23 cellular contexts compared by ENCODE assay signal in the genomic region with DNA sequence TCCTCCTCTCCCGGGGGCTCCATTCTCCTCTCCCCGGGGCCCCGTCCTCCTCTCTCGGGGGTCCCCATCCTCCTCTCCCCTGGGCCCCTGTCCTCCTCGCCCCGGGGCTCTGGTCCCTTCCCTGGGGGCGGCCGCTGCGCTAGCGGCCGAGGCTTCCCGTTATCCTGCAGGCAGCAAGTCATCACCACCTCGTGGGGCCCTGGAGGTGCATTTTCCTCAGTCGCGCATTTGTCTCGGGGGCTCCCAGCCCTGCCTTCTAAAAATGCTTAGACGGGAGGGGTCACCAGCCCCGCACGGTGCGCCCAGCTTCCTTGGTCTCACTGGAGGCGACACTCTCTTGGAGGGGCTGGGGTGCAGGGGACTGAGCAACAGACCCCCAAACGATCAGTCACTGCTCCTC.
A peak's percentile ranks its signal among the peaks of the same experiment; 100 is the strongest.
DNase-seq lines count a peak whose midpoint lies in the region; ATAC-seq and FAIRE-seq lines count a peak whose summit lies in the region.
"Had no signal": no experiment of that assay in that cellular context is flagged by ENCODE, and none has a peak within 500 bp of the region (broad histone marks: within the 10 kb centered on the region; RNA-seq: fewer than 3 reads in every experiment).

No MANE protein-coding gene starts in this region.

- intact Hi-C loops in posterior vena cava (cut with DNase I): no loop called here

- peak; percentile 25 for DNase-seq in activated effector memory CD4-positive, alpha-beta T cell treated with anti-CD3 and anti-CD28 coated beads, Interleukin-2, amount 50 U/mL, for 16 hours
- no peak for DNase-seq in activated effector memory CD4-positive, alpha-beta T cell treated with Interleukin-2 at 50 U/mL for 16 hours
- DNase-seq in stimulated activated naive CD8-positive, alpha-beta T cell treated with anti-CD3 and anti-CD28 coated beads, Interleukin-15, amount 100 ng/mL, for 72 hours: no peak
- no peak for DNase-seq in stimulated activated naive CD8-positive, alpha-beta T cell treated with anti-CD3 and anti-CD28 coated beads, Interleukin-15, Interleukin-2, amounts not matched to agents 100 U/mL and 50 U/mL, for 24 hours
- DNase-seq in posterior vena cava (ENCODE audit: low spot score): peak; percentile 72
- DNase-seq in RCC 7860 (ENCODE audit: low spot score): no peak
- DNase-seq: 8988T; ACHN; AML-193; Caco-2; CD4-positive, CD25-positive, alpha-beta regulatory T cell; CD8-positive, alpha-beta T cell; DMS153; DND-41; GM23248; H7; HCEC 1CT had no signal

- no peaks in the 10 kb centered on the region for H3K36me3 Mint-ChIP-seq in activated T-helper 17 cell treated with anti-CD3 and anti-CD28 coated beads, Interleukin-2, amount 50 U/mL, for 72 hours (ENCODE audit: low read depth)
- H3K36me3 Mint-ChIP-seq: CD4-positive, CD25-positive, alpha-beta regulatory T cell; CD8-positive, alpha-beta T cell had no signal

- H3K4me1 Mint-ChIP-seq in stimulated activated naive CD8-positive, alpha-beta T cell treated with anti-CD3 and anti-CD28 coated beads, Interleukin-15, amount 100 ng/mL, for 72 hours: no peaks in the 10 kb centered on the region
- H3K4me1 Mint-ChIP-seq in activated T-helper 17 cell treated with anti-CD3 and anti-CD28 coated beads, Interleukin-2, amount 50 U/mL, for 72 hours: no peaks in the 10 kb centered on the region
- H3K4me1 Mint-ChIP-seq: CD4-positive, CD25-positive, alpha-beta regulatory T cell had no signal

- H3K9me3 Mint-ChIP-seq in stimulated activated naive CD8-positive, alpha-beta T cell treated with anti-CD3 and anti-CD28 coated beads, Interleukin-15, amount 100 ng/mL, for 72 hours: no peaks in the 10 kb centered on the region
- H3K9me3 Mint-ChIP-seq in activated T-helper 17 cell treated with anti-CD3 and anti-CD28 coated beads, Interleukin-2, amount 50 U/mL, for 72 hours: no peaks in the 10 kb centered on the region
- H3K9me3 Mint-ChIP-seq: CD8-positive, alpha-beta T cell had no signal

- H3K27me3 Mint-ChIP-seq in stimulated activated naive CD8-positive, alpha-beta T cell treated with anti-CD3 and anti-CD28 coated beads, Interleukin-15, amount 100 ng/mL, for 72 hours: peaks cover 33% of the 10 kb centered on the region
- peaks cover 13% of the 10 kb centered on the region for H3K27me3 Mint-ChIP-seq in activated T-helper 17 cell treated with anti-CD3 and anti-CD28 coated beads, Interleukin-2, amount 50 U/mL, for 72 hours
- H3K27me3 Mint-ChIP-seq: CD4-positive, CD25-positive, alpha-beta regulatory T cell had no signal

- ATAC-seq in stimulated activated naive CD8-positive, alpha-beta T cell treated with anti-CD3 and anti-CD28 coated beads, Interleukin-15, amount 100 ng/mL, for 72 hours: peak; percentile 62
- no peak for ATAC-seq in stimulated activated naive CD8-positive, alpha-beta T cell treated with anti-CD3 and anti-CD28 coated beads, Interleukin-15, Interleukin-2, amounts not matched to agents 100 U/mL and 50 U/mL, for 24 hours
- ATAC-seq in activated T-helper 17 cell treated with anti-CD3 and anti-CD28 coated beads, Interleukin-2, amount 50 U/mL, for 72 hours (replicated peaks): no peak
- ATAC-seq: A549; CD8-positive, alpha-beta T cell; GM12878 had no signal

- no peak overlapping the region for H3K27ac Mint-ChIP-seq in stimulated activated naive CD8-positive, alpha-beta T cell treated with anti-CD3 and anti-CD28 coated beads, Interleukin-15, amount 100 ng/mL, for 72 hours
- no peak overlapping the region for H3K27ac Mint-ChIP-seq in activated T-helper 17 cell treated with anti-CD3 and anti-CD28 coated beads, Interleukin-2, amount 50 U/mL, for 72 hours
- H3K27ac Mint-ChIP-seq: CD4-positive, CD25-positive, alpha-beta regulatory T cell; CD8-positive, alpha-beta T cell had no signal

- H3K4me3 Mint-ChIP-seq in stimulated activated naive CD8-positive, alpha-beta T cell treated with anti-CD3 and anti-CD28 coated beads, Interleukin-15, amount 100 ng/mL, for 72 hours: no peak overlapping the region
- H3K4me3 Mint-ChIP-seq in activated T-helper 17 cell treated with anti-CD3 and anti-CD28 coated beads, Interleukin-2, amount 50 U/mL, for 72 hours: no peak overlapping the region
- H3K4me3 Mint-ChIP-seq: CD4-positive, CD25-positive, alpha-beta regulatory T cell; CD8-positive, alpha-beta T cell had no signal

- no peak for FAIRE-seq in RCC 7860 (lab: Jason Lieb, UNC)
- FAIRE-seq: A549, G401.6, GM12878, GM19239, H1 had no signal

Comparison
In these comparisons a context has a peak if more than half of its experiments do, and no peak if none do; other contexts are left out.
1. DNase-seq: peak in activated effector memory CD4-positive, alpha-beta T cell treated with anti-CD3 and anti-CD28 coated beads, Interleukin-2, amount 50 U/mL, for 16 hours (single experiment) and posterior vena cava (single experiment); none in activated effector memory CD4-positive, alpha-beta T cell treated with Interleukin-2 at 50 U/mL for 16 hours (single experiment), stimulated activated naive CD8-positive, alpha-beta T cell treated with anti-CD3 and anti-CD28 coated beads, Interleukin-15, amount 100 ng/mL, for 72 hours (0 of 2), stimulated activated naive CD8-positive, alpha-beta T cell treated with anti-CD3 and anti-CD28 coated beads, Interleukin-15, Interleukin-2, amounts not matched to agents 100 U/mL and 50 U/mL, for 24 hours (single experiment) and RCC 7860 (single experiment).